Comparison of ENCODE assay signal across 1 cellular context in genomic region chr7:105531797-105532671, GRCh38.
TF ChIP-seq lines count a peak whose summit lies in the region.

Gene RINT1, plus strand, starts transcription at chr7:105532201. Its CDS starts 115 bp downstream, at chr7:105532316.

TF ChIP-seq in HepG2, 621 proteins besides CTCF, POLR2A, EP300 and RAD21 (continued from another document and continues in another):
- TF ChIP-seq, protein P1, sequence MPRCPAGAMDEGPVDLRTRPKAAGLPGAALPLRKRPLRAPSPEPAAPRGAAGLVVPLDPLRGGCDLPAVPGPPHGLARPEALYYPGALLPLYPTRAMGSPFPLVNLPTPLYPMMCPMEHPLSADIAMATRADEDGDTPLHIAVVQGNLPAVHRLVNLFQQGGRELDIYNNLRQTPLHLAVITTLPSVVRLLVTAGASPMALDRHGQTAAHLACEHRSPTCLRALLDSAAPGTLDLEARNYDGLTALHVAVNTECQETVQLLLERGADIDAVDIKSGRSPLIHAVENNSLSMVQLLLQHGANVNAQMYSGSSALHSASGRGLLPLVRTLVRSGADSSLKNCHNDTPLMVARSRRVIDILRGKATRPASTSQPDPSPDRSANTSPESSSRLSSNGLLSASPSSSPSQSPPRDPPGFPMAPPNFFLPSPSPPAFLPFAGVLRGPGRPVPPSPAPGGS (CRISPR knock-in tag; IDR thresholded peaks at IDR 0.05) = peak; percentile 67; the same call in 1 of the 2 replicates
- TF ChIP-seq HCFC1 (IDR thresholded peaks at IDR 0.05; ENCODE audit: low read depth, low read length) = peak; percentile 54; the same call in 1 of the 2 replicates
- no peak for TF ChIP-seq ZNF543 (CRISPR knock-in tag; IDR thresholded peaks at IDR 0.05)
- TF ChIP-seq ZFP37 (CRISPR knock-in tag; IDR thresholded peaks at IDR 0.05; ENCODE audit: borderline replicate concordance) = 0 out of 2 replicates have a peak, but pooled peaks have one; percentile 21
- peak; percentile 75 for TF ChIP-seq PPARG (CRISPR knock-in tag; conservative IDR thresholded peaks at IDR 0.05)
- TF ChIP-seq, protein P2, sequence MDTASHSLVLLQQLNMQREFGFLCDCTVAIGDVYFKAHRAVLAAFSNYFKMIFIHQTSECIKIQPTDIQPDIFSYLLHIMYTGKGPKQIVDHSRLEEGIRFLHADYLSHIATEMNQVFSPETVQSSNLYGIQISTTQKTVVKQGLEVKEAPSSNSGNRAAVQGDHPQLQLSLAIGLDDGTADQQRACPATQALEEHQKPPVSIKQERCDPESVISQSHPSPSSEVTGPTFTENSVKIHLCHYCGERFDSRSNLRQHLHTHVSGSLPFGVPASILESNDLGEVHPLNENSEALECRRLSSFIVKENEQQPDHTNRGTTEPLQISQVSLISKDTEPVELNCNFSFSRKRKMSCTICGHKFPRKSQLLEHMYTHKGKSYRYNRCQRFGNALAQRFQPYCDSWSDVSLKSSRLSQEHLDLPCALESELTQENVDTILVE (CRISPR knock-in tag; IDR thresholded peaks at IDR 0.05) = peak; percentile 83
- no peak for TF ChIP-seq ZNF276 (CRISPR knock-in tag; IDR thresholded peaks at IDR 0.05; ENCODE audit: low read depth)
- TF ChIP-seq ESRRA (CRISPR knock-in tag; IDR thresholded peaks at IDR 0.05; ENCODE audit: low read depth) = 0 out of 2 replicates have a peak, but pooled peaks have one; percentile 62
- TF ChIP-seq ZMAT3 (CRISPR knock-in tag; conservative IDR thresholded peaks at IDR 0.05) = peak; percentile 47; the same call in 1 of the 2 replicates
- TF ChIP-seq ELF4 (CRISPR knock-in tag; IDR thresholded peaks at IDR 0.05; ENCODE audit: borderline replicate concordance) = no peak
- peak; percentile 66; the same call in 1 of the 2 replicates for TF ChIP-seq ZNF567 (CRISPR knock-in tag; IDR thresholded peaks at IDR 0.05; ENCODE audit: borderline replicate concordance)
- TF ChIP-seq SALL2 (CRISPR knock-in tag; IDR thresholded peaks at IDR 0.05) = peak; percentile 81
- no peak for TF ChIP-seq ZBTB37 (CRISPR knock-in tag; IDR thresholded peaks at IDR 0.05)
- TF ChIP-seq, protein P3, sequence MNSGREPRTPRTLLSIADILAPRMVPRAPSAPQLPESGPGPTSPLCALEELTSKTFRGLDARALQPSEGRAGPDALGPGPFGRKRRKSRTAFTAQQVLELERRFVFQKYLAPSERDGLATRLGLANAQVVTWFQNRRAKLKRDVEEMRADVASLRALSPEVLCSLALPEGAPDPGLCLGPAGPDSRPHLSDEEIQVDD (CRISPR knock-in tag; IDR thresholded peaks at IDR 0.05; ENCODE audit: borderline replicate concordance) = no peak
- no peak for TF ChIP-seq ATAD3A (CRISPR knock-in tag; IDR thresholded peaks at IDR 0.05)
- no peak for TF ChIP-seq ZNF160 (CRISPR knock-in tag; IDR thresholded peaks at IDR 0.05)
- TF ChIP-seq IRF9 (CRISPR knock-in tag; IDR thresholded peaks at IDR 0.05; ENCODE audit: borderline replicate concordance) = peak; percentile 85; the same call in 1 of the 2 replicates
- TF ChIP-seq CENPX (CRISPR knock-in tag; IDR thresholded peaks at IDR 0.05) = no peak
- TF ChIP-seq ZNF230 (CRISPR knock-in tag; IDR thresholded peaks at IDR 0.05) = peak; percentile 75
- TF ChIP-seq TOE1 (CRISPR knock-in tag; IDR thresholded peaks at IDR 0.05) = 0 out of 2 replicates have a peak, but pooled peaks have one; percentile 61
- TF ChIP-seq MEIS1 (CRISPR knock-in tag; IDR thresholded peaks at IDR 0.05; ENCODE audit: borderline replicate concordance) = peak; percentile 59
- TF ChIP-seq IRF2 (CRISPR knock-in tag; IDR thresholded peaks at IDR 0.05) = peak; percentile 93
- TF ChIP-seq, protein P4, sequence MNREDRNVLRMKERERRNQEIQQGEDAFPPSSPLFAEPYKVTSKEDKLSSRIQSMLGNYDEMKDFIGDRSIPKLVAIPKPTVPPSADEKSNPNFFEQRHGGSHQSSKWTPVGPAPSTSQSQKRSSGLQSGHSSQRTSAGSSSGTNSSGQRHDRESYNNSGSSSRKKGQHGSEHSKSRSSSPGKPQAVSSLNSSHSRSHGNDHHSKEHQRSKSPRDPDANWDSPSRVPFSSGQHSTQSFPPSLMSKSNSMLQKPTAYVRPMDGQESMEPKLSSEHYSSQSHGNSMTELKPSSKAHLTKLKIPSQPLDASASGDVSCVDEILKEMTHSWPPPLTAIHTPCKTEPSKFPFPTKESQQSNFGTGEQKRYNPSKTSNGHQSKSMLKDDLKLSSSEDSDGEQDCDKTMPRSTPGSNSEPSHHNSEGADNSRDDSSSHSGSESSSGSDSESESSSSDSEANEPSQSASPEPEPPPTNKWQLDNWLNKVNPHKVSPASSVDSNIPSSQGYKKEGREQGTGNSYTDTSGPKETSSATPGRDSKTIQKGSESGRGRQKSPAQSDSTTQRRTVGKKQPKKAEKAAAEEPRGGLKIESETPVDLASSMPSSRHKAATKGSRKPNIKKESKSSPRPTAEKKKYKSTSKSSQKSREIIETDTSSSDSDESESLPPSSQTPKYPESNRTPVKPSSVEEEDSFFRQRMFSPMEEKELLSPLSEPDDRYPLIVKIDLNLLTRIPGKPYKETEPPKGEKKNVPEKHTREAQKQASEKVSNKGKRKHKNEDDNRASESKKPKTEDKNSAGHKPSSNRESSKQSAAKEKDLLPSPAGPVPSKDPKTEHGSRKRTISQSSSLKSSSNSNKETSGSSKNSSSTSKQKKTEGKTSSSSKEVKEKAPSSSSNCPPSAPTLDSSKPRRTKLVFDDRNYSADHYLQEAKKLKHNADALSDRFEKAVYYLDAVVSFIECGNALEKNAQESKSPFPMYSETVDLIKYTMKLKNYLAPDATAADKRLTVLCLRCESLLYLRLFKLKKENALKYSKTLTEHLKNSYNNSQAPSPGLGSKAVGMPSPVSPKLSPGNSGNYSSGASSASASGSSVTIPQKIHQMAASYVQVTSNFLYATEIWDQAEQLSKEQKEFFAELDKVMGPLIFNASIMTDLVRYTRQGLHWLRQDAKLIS (CRISPR knock-in tag; IDR thresholded peaks at IDR 0.05) = peak; percentile 76; the same call in 1 of the 2 replicates
- 0 out of 2 replicates have a peak, but pooled peaks have one; percentile 65 for TF ChIP-seq ZNF878 (CRISPR knock-in tag; IDR thresholded peaks at IDR 0.05)
- TF ChIP-seq MAFG (CRISPR knock-in tag; IDR thresholded peaks at IDR 0.05) = no peak
- TF ChIP-seq ZNF713 (CRISPR knock-in tag; IDR thresholded peaks at IDR 0.05) = 0 out of 2 replicates have a peak, but pooled peaks have one; percentile 71
- no peak for TF ChIP-seq ZNF383 (CRISPR knock-in tag; IDR thresholded peaks at IDR 0.05; ENCODE audit: borderline replicate concordance)
- no peak for TF ChIP-seq ZNF24 (IDR thresholded peaks at IDR 0.05)
- peak; percentile 81; the same call in 1 of the 2 replicates for TF ChIP-seq ZNF788 (CRISPR knock-in tag; IDR thresholded peaks at IDR 0.05; ENCODE audit: borderline replicate concordance)
- peak; percentile 37; the same call in 1 of the 2 replicates for TF ChIP-seq ZBTB44 (CRISPR knock-in tag; IDR thresholded peaks at IDR 0.05)
- peak; percentile 90 for TF ChIP-seq RBFOX2 (IDR thresholded peaks at IDR 0.05; ENCODE audit: low read depth, low read length)
- TF ChIP-seq DDIT3 (CRISPR knock-in tag; IDR thresholded peaks at IDR 0.05) = no peak
- peak; percentile 97 for TF ChIP-seq ZNF124 (CRISPR knock-in tag; IDR thresholded peaks at IDR 0.05)
- no peak for TF ChIP-seq IRX3 (CRISPR knock-in tag; IDR thresholded peaks at IDR 0.05; ENCODE audit: borderline replicate concordance, low read depth)
- 0 out of 2 replicates have a peak, but pooled peaks have one; percentile 53 for TF ChIP-seq ATF6 (CRISPR knock-in tag; conservative IDR thresholded peaks at IDR 0.05)
- peak; percentile 75; the same call in 1 of the 2 replicates for TF ChIP-seq ZFP1 (CRISPR knock-in tag; IDR thresholded peaks at IDR 0.05)
- no peak for TF ChIP-seq GRHL1 (CRISPR knock-in tag; conservative IDR thresholded peaks at IDR 0.05)
- no peak for TF ChIP-seq PHB2 (IDR thresholded peaks at IDR 0.05; ENCODE audit: partially characterized antibody)
- TF ChIP-seq TRIM24 (CRISPR knock-in tag; IDR thresholded peaks at IDR 0.05) = no peak
- TF ChIP-seq KAT7 (CRISPR knock-in tag; IDR thresholded peaks at IDR 0.05; ENCODE audit: borderline replicate concordance) = peak; percentile 93
- TF ChIP-seq, protein P5, sequence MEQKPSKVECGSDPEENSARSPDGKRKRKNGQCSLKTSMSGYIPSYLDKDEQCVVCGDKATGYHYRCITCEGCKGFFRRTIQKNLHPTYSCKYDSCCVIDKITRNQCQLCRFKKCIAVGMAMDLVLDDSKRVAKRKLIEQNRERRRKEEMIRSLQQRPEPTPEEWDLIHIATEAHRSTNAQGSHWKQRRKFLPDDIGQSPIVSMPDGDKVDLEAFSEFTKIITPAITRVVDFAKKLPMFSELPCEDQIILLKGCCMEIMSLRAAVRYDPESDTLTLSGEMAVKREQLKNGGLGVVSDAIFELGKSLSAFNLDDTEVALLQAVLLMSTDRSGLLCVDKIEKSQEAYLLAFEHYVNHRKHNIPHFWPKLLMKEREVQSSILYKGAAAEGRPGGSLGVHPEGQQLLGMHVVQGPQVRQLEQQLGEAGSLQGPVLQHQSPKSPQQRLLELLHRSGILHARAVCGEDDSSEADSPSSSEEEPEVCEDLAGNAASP (CRISPR knock-in tag; IDR thresholded peaks at IDR 0.05; ENCODE audit: borderline replicate concordance) = peak; percentile 70; the same call in 1 of the 2 replicates
- peak; percentile 87 for TF ChIP-seq ASH2L (IDR thresholded peaks at IDR 0.05; ENCODE audit: insufficient read length, low read depth, low read length)
